ENCODE assay signal across 8 cellular contexts in genomic region chr17:76868669-76869208, GRCh38. TPM values are rescaled to one million over a fixed set of nuclear protein-coding genes. Genes with fewer than 3 reads are reported as not detected.
A peak's percentile ranks its signal among the peaks of the same experiment; 100 is the strongest.
DNase-seq lines count a peak whose midpoint lies in the region; ATAC-seq and TF ChIP-seq lines count a peak whose summit lies in the region.

No MANE protein-coding gene starts in this region.

- peaks cover 19% of the 10 kb centered on the region for H3K27me3 Mint-ChIP-seq in CD8-positive, alpha-beta T cell (ENCODE audit: low read depth)
- peaks cover 70% of the 10 kb centered on the region for H3K27me3 Mint-ChIP-seq in nephron (ENCODE audit: low read depth)

- peaks cover 5% of the 10 kb centered on the region for H3K4me1 Mint-ChIP-seq in CD8-positive, alpha-beta T cell (ENCODE audit: low read depth)
- peaks cover 11% of the 10 kb centered on the region for H3K4me1 Mint-ChIP-seq in nephron

- no peak for TF ChIP-seq POLR2A in body of pancreas (IDR thresholded peaks at IDR 0.05)

- H3K27ac ChIP-seq in CD8-positive, alpha-beta T cell (ENCODE audit: low read depth, low read length), result no peak overlapping the region
- H3K27ac ChIP-seq in HUES48 (ENCODE audit: low read depth, low read length) (no peak overlapping the region), body of pancreas (no peak overlapping the region)

- H3K9me3 Mint-ChIP-seq in CD8-positive, alpha-beta T cell, result no peaks in the 10 kb centered on the region
- H3K9me3 Mint-ChIP-seq in nephron, result peaks cover 4% of the 10 kb centered on the region

- H3K9me3 ChIP-seq in CD8-positive, alpha-beta T cell (ENCODE audit: low read length), result no peaks in the 10 kb centered on the region
- H3K9me3 ChIP-seq in HUES48 (ENCODE audit: control insufficient read depth, insufficient read depth, low read length), result no peaks in the 10 kb centered on the region
- H3K9me3 ChIP-seq in body of pancreas, result no peaks in the 10 kb centered on the region

- TF ChIP-seq CTCF in CD8-positive, alpha-beta T cell (IDR thresholded peaks at IDR 0.05), result no peak
- TF ChIP-seq CTCF in body of pancreas (IDR thresholded peaks at IDR 0.05) (no peak), nephron (IDR thresholded peaks at IDR 0.05; ENCODE audit: unreplicated experiment in 3 of 3) (no peak)

- WGBS in body of pancreas, 2 donors, result 0 to 1% methylated on average over 11 to 35 of the region's 68 CpGs

- H3K27ac Mint-ChIP-seq in CD8-positive, alpha-beta T cell, result no peak overlapping the region
- H3K27ac Mint-ChIP-seq in nephron, result no peak overlapping the region

- DNase-seq in CD8-positive, alpha-beta T cell, result peak in 1 of 7 experiments; percentile 15
- DNase-seq in body of pancreas, result no peak
- DNase-seq in NCI-H345 treated with DMSO at 0.1 percent for 48 hours (lab: John Stamatoyannopoulos, UW; ENCODE audit: unreplicated experiment), result no peak
- no peak for DNase-seq in activated gamma-delta T cell (lab: John Stamatoyannopoulos, UW)
- DNase-seq in NCI-H128 (lab: John Stamatoyannopoulos, UW; ENCODE audit: unreplicated experiment), result no peak

- H3K4me3 ChIP-seq in CD8-positive, alpha-beta T cell (ENCODE audit: low read depth, low read length), result peak overlapping the region; percentile 39
- H3K4me3 ChIP-seq in HUES48 (ENCODE audit: low read depth, low read length) (peak overlapping the region; percentile 66), body of pancreas (no peak overlapping the region)

- H3K36me3 ChIP-seq in CD8-positive, alpha-beta T cell (ENCODE audit: insufficient read depth, low read length), result no peaks in the 10 kb centered on the region
- H3K36me3 ChIP-seq in HUES48 (ENCODE audit: control insufficient read depth, insufficient read depth, low read length) (no peaks in the 10 kb centered on the region), body of pancreas (replicated peaks in 1 of 2; ENCODE audit: insufficient read depth in 1 of 2, low read depth in 2 of 2) (no peaks in the 10 kb centered on the region)

- H3K4me1 ChIP-seq in CD8-positive, alpha-beta T cell (ENCODE audit: insufficient read depth, low read length), result peaks cover 10% of the 10 kb centered on the region
- peaks cover 7% of the 10 kb centered on the region for H3K4me1 ChIP-seq in HUES48 (ENCODE audit: control insufficient read depth, insufficient read depth, low read length)
- H3K4me1 ChIP-seq in body of pancreas, result peaks cover 20% of the 10 kb centered on the region

- H3K9ac ChIP-seq in HUES48 (ENCODE audit: low read depth, low read length), result no peak overlapping the region

- no peak for ATAC-seq in CD8-positive, alpha-beta T cell
- peak; percentile 22 for ATAC-seq in body of pancreas
- no peak for ATAC-seq in HG02981 (IDR thresholded peaks at IDR 0.05; ENCODE audit: unreplicated experiment)

- H3K36me3 Mint-ChIP-seq in CD8-positive, alpha-beta T cell, result no peaks in the 10 kb centered on the region
- H3K36me3 Mint-ChIP-seq in nephron (ENCODE audit: low read depth), result no peaks in the 10 kb centered on the region

- POLR2A ChIA-PET in CD8-positive, alpha-beta T cell (lab: Charles Lee), result interaction anchor here (1.1 to 1.7 kb wide), 2 partner anchors 12 to 188 kb away, joined by 3 to 9 read pairs; no protein-coding TSS in a partner anchor

- intact Hi-C loops in CD8-positive, alpha-beta T cell (cut with DNase I, micrococcal nuclease), result loop anchor here (1.0 to 2.0 kb wide), 4 partner anchors 142 to 379 kb away; no protein-coding TSS in a partner anchor
- intact Hi-C loops in body of pancreas (cut with DNase I), result loop anchor here (5.0 kb wide), 2 partner anchors 199 to 379 kb away; no protein-coding TSS in a partner anchor

- peak overlapping the region; percentile 60 for H3K4me3 Mint-ChIP-seq in CD8-positive, alpha-beta T cell
- peak overlapping the region; percentile 67 to 74 (median 70) for H3K4me3 Mint-ChIP-seq in nephron

- H3K27me3 ChIP-seq in CD8-positive, alpha-beta T cell (ENCODE audit: insufficient read depth, low read length), result peaks cover 12% of the 10 kb centered on the region
- peaks cover 30% of the 10 kb centered on the region for H3K27me3 ChIP-seq in HUES48 (ENCODE audit: control insufficient read depth, insufficient read depth, low read length)
- peaks cover 0 to 33% of the 10 kb centered on the region in 2 donors for H3K27me3 ChIP-seq in body of pancreas

- CTCF ChIA-PET in CD8-positive, alpha-beta T cell (lab: Charles Lee), result interaction anchor here (0.8 to 10.2 kb wide), 23 partner anchors 10 to 458 kb away, joined by 3 to 186 read pairs (median 4); no protein-coding TSS in a partner anchor

RNA-seq across cellular contexts. Expression of gene MGAT5B, which starts 0.5 kb away (rescaled TPM):
- total RNA-seq in CD8-positive, alpha-beta T cell, result under 1 TPM; 0.24 to 0.36 TPM
- total RNA-seq in body of pancreas, result 1 to 10 TPM in 1 of 2 donors, not detected in 1; 3.6 TPM

Comparison
In these comparisons a context has a peak if more than half of its experiments do, and no peak if none do; other contexts are left out.
1. H3K4me3 ChIP-seq: peak in CD8-positive, alpha-beta T cell (single experiment) and HUES48 (single experiment); none in body of pancreas (0 of 2).